Comparison of ENCODE assay signal across 27 cellular contexts in genomic region chr22:44931766-44932165, GRCh38.
"Had no signal": no experiment of that assay in that cellular context is flagged by ENCODE, and none has a peak within 500 bp of the region (broad histone marks: within the 10 kb centered on the region; RNA-seq: fewer than 3 reads in every experiment).

No MANE protein-coding gene starts in this region.

- H3K4me3 Mint-ChIP-seq: activated B cell treated with CpG ODN at 0.5 μM for 24 hours; activated CD4-positive, alpha-beta T cell treated with anti-CD3 and anti-CD28 coated beads, Interleukin-2, amount 10 ng/mL, durations not matched to agents 24 days and 14 days; activated CD8-positive, alpha-beta memory T cell treated with anti-CD3 and anti-CD28 coated beads, Interleukin-2, amount 10 ng/mL, durations not matched to agents 7 days and 5 days; activated naive CD4-positive, alpha-beta T cell treated with anti-CD3 and anti-CD28 coated beads for 36 hours; activated naive CD8-positive, alpha-beta T cell; activated T-cell treated with anti-CD3 and anti-CD28 coated beads, Interleukin-2, amount 50 U/mL, for 24 hours; activated T-helper 17 cell treated with anti-CD3 and anti-CD28 coated beads, Interleukin-2, amount 50 U/mL, for 72 hours; T-cell had no signal

- H3K36me3 Mint-ChIP-seq: activated CD8-positive, alpha-beta memory T cell treated with anti-CD3 and anti-CD28 coated beads, Interleukin-2, amount 10 ng/mL, durations not matched to agents 7 days and 5 days; activated naive CD8-positive, alpha-beta T cell; T-cell had no signal

- H3K4me2 ChIP-seq: KMS-11 had no signal

- DNase-seq: activated B cell treated with CpG ODN at 0.5 μM for 24 hours; activated CD4-positive, alpha-beta T cell treated with anti-CD3 and anti-CD28 coated beads for 1 hour; activated CD4-positive, alpha-beta T cell treated with anti-CD3 and anti-CD28 coated beads, Interleukin-2, amount 10 ng/mL, durations not matched to agents 24 days and 14 days; activated CD4-positive, alpha-beta T cell treated with anti-CD3 and anti-CD28 coated beads, Interleukin-2, amount 50 U/mL, for 48 hours; activated CD8-positive, alpha-beta memory T cell treated with anti-CD3 and anti-CD28 coated beads, Interleukin-2, amount 10 ng/mL, durations not matched to agents 7 days and 5 days; activated gamma-delta T cell; activated naive CD4-positive, alpha-beta T cell treated with anti-CD3 and anti-CD28 coated beads for 36 hours; activated T-cell treated with anti-CD3 and anti-CD28 coated beads, Interleukin-2, amount 50 U/mL, for 24 hours; brain microvascular endothelial cell; NCI-H1092; NCI-H1417; NCI-H2029; NCI-H2107; NCI-H2171 treated with DMSO at 0.1 percent for 48 hours; NCI-H345; NCI-H510A; NCI-H526 treated with DMSO at 0.1 percent for 48 hours; NCI-H82; RPMI8226; SHP77; T-cell; T-helper 2 cell; T1000 had no signal

- H3K9ac ChIP-seq: KMS-11 had no signal

- H3K36me3 ChIP-seq: brain microvascular endothelial cell, cardiac muscle cell had no signal

- H3K27ac Mint-ChIP-seq: activated B cell treated with CpG ODN at 0.5 μM for 24 hours; activated CD4-positive, alpha-beta T cell treated with anti-CD3 and anti-CD28 coated beads, Interleukin-2, amount 10 ng/mL, durations not matched to agents 24 days and 14 days; activated CD8-positive, alpha-beta memory T cell treated with anti-CD3 and anti-CD28 coated beads, Interleukin-2, amount 10 ng/mL, durations not matched to agents 7 days and 5 days; activated naive CD4-positive, alpha-beta T cell treated with anti-CD3 and anti-CD28 coated beads for 36 hours; activated naive CD8-positive, alpha-beta T cell; activated T-cell treated with anti-CD3 and anti-CD28 coated beads, Interleukin-2, amount 50 U/mL, for 24 hours; activated T-helper 17 cell treated with anti-CD3 and anti-CD28 coated beads, Interleukin-2, amount 50 U/mL, for 72 hours; T-cell had no signal

- H3K27ac ChIP-seq: brain microvascular endothelial cell, KMS-11 had no signal

- H3K4me1 Mint-ChIP-seq: activated B cell treated with CpG ODN at 0.5 μM for 24 hours; activated CD4-positive, alpha-beta T cell treated with anti-CD3 and anti-CD28 coated beads, Interleukin-2, amount 10 ng/mL, durations not matched to agents 24 days and 14 days; activated CD8-positive, alpha-beta memory T cell treated with anti-CD3 and anti-CD28 coated beads, Interleukin-2, amount 10 ng/mL, durations not matched to agents 7 days and 5 days; activated T-helper 17 cell treated with anti-CD3 and anti-CD28 coated beads, Interleukin-2, amount 50 U/mL, for 72 hours had no signal

- H3K9me3 Mint-ChIP-seq: activated B cell treated with CpG ODN at 0.5 μM for 24 hours; activated CD4-positive, alpha-beta T cell treated with anti-CD3 and anti-CD28 coated beads, Interleukin-2, amount 10 ng/mL, durations not matched to agents 24 days and 14 days; activated naive CD4-positive, alpha-beta T cell treated with anti-CD3 and anti-CD28 coated beads for 36 hours; activated T-cell treated with anti-CD3 and anti-CD28 coated beads, Interleukin-2, amount 50 U/mL, for 24 hours; activated T-helper 17 cell treated with anti-CD3 and anti-CD28 coated beads, Interleukin-2, amount 50 U/mL, for 72 hours; T-cell had no signal

- H3K27me3 Mint-ChIP-seq: activated CD4-positive, alpha-beta T cell treated with anti-CD3 and anti-CD28 coated beads, Interleukin-2, amount 10 ng/mL, durations not matched to agents 24 days and 14 days had no signal

- H3K27me3 ChIP-seq: brain microvascular endothelial cell, cardiac muscle cell had no signal

- H3K4me3 ChIP-seq: cardiac muscle cell had no signal

- ATAC-seq: activated CD8-positive, alpha-beta memory T cell treated with anti-CD3 and anti-CD28 coated beads, Interleukin-2, amount 10 ng/mL, durations not matched to agents 7 days and 5 days; activated T-helper 17 cell treated with anti-CD3 and anti-CD28 coated beads, Interleukin-2, amount 50 U/mL, for 72 hours; T-cell had no signal
